17 cellular contexts compared by ENCODE assay signal in the genomic region with DNA sequence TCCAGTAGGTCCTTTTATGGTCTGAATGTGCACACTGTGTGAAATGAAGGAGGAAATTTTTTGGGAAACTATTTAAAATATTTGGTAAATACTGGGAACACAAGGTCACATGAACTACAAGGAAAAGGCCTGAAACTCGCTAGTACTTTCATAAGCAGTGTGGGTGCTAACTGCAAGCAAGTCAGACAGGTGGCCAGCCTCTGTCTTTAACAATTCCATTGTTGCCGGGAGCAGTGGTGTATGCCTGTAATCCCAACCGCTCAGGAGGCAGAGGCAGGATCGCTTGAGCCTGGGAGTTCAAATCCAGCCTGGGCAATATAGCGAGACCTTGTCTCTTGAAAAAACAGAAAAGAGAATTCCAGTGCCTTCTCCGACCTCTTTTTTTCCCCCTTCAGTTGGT. TPM values are rescaled to one million over a fixed set of nuclear protein-coding genes. Genes with fewer than 3 reads are reported as not detected.
DNase-seq lines count a peak whose midpoint lies in the region; ATAC-seq, FAIRE-seq and TF ChIP-seq lines count a peak whose summit lies in the region.
"Had no signal": no experiment of that assay in that cellular context is flagged by ENCODE, and none has a peak within 500 bp of the region (broad histone marks: within the 10 kb centered on the region; RNA-seq: fewer than 3 reads in every experiment).

No MANE protein-coding gene starts in this region.

- H3K79me2 ChIP-seq in endothelial cell of umbilical vein (ENCODE audit: control insufficient read depth, insufficient read depth, low read length): peaks cover 81% of the 10 kb centered on the region

- H4K20me1 ChIP-seq in endothelial cell of umbilical vein (replicated peaks; ENCODE audit: control insufficient read depth, extremely low read depth, insufficient read depth, low read length): no peaks in the 10 kb centered on the region

- no peak overlapping the region for H3K4me3 ChIP-seq in endothelial cell of umbilical vein (replicated peaks in 1 of 3; ENCODE audit: insufficient read depth in 1 of 3, low read depth in 1 of 3, low read length in 3 of 3)
- no peak overlapping the region for H3K4me3 ChIP-seq in muscle layer of duodenum (ENCODE audit: low read depth in 1 of 2, low read length in 2 of 2)
- no peak overlapping the region for H3K4me3 ChIP-seq in uterus

- H3K27ac Mint-ChIP-seq in activated naive CD8-positive, alpha-beta T cell: peak overlapping the region; percentile 69
- no peak overlapping the region for H3K27ac Mint-ChIP-seq in activated naive CD8-positive, alpha-beta T cell treated with anti-CD3 and anti-CD28 coated beads, Interleukin-2, amount 50 U/mL, for 24 hours
- H3K27ac Mint-ChIP-seq: natural killer cell treated with Interleukin-12 subunit alpha and Interleukin-12 subunit beta and Interleukin-15 and Interleukin-18, amount 100 ng/mL, for 72 hours; stimulated activated naive CD8-positive, alpha-beta T cell treated with anti-CD3 and anti-CD28 coated beads, Interleukin-15, amount 100 ng/mL, for 72 hours had no signal

- no peak for DNase-seq in activated naive CD8-positive, alpha-beta T cell treated with anti-CD3 and anti-CD28 coated beads, Interleukin-2, amount 50 U/mL, for 24 hours
- DNase-seq in endothelial cell of umbilical vein (ENCODE audit: low read depth, low spot score) (no peak), uterus (no peak), NOMO-1 treated with dmso at 0.1 percent for 144 hours (lab: John Stamatoyannopoulos, UW; ENCODE audit: unreplicated experiment) (no peak)
- no peak for DNase-seq in activated CD4-positive, alpha-beta T cell treated with anti-CD3 and anti-CD28 coated beads for 4 hours
- DNase-seq: activated CD4-positive, CD25-positive, alpha-beta regulatory T cell treated with anti-CD3 and anti-CD28 coated beads, Interleukin-2, amount 50 U/mL, for 72 hours; aorta; effector memory CD4-positive, alpha-beta T cell; GDM1; stimulated activated naive CD8-positive, alpha-beta T cell treated with anti-CD3 and anti-CD28 coated beads, Interleukin-15, amount 100 ng/mL, for 72 hours had no signal

- TF ChIP-seq CTCF in endothelial cell of umbilical vein (IDR thresholded peaks at IDR 0.05; ENCODE audit: extremely low read depth in 1 of 2, insufficient read depth in 1 of 2, low read depth in 1 of 2, low read length in 2 of 2) (no peak), uterus (IDR thresholded peaks at IDR 0.05) (no peak)

- H3K9me3 ChIP-seq in endothelial cell of umbilical vein (replicated peaks; ENCODE audit: control insufficient read depth, insufficient read depth, low read length): no peaks in the 10 kb centered on the region
- H3K9me3 ChIP-seq in muscle layer of duodenum (ENCODE audit: control insufficient read depth in 1 of 2, low read length in 2 of 2): no peaks in the 10 kb centered on the region
- H3K9me3 ChIP-seq in uterus: no peaks in the 10 kb centered on the region

- BruUV-seq in endothelial cell of umbilical vein (replicated peaks; lab: Mats Ljungman, UMichigan): no TSS peak

- peaks cover 69% of the 10 kb centered on the region for H3K4me1 Mint-ChIP-seq in activated naive CD8-positive, alpha-beta T cell (ENCODE audit: low read depth)
- H3K4me1 Mint-ChIP-seq in activated naive CD8-positive, alpha-beta T cell treated with anti-CD3 and anti-CD28 coated beads, Interleukin-2, amount 50 U/mL, for 24 hours: peaks cover 56% of the 10 kb centered on the region

- TF ChIP-seq POLR2A in endothelial cell of umbilical vein (IDR thresholded peaks at IDR 0.05; ENCODE audit: low read depth, low read length): no peak
- no peak for TF ChIP-seq POLR2A in uterus (IDR thresholded peaks at IDR 0.05)

- no peak overlapping the region for H3K9ac ChIP-seq in endothelial cell of umbilical vein (replicated peaks; ENCODE audit: extremely low read depth, insufficient read depth, low read length)

- intact Hi-C loops in endothelial cell of umbilical vein (cut with micrococcal nuclease): no loop called here
- intact Hi-C loops in uterus (cut with DNase I; ENCODE audit: low total_unique reads): no loop called here

- H2AFZ ChIP-seq in endothelial cell of umbilical vein (ENCODE audit: low read depth, low read length): no peak overlapping the region

- H3K36me3 ChIP-seq in endothelial cell of umbilical vein (ENCODE audit: control insufficient read depth in 2 of 2, extremely low read depth in 1 of 2, insufficient read depth in 2 of 2, low read length in 2 of 2): no peaks in the 10 kb centered on the region
- no peaks in the 10 kb centered on the region for H3K36me3 ChIP-seq in muscle layer of duodenum (ENCODE audit: control insufficient read depth in 1 of 2, insufficient read depth in 2 of 2, low read length in 2 of 2)
- no peaks in the 10 kb centered on the region for H3K36me3 ChIP-seq in uterus

- ATAC-seq in activated naive CD8-positive, alpha-beta T cell treated with anti-CD3 and anti-CD28 coated beads, Interleukin-2, amount 50 U/mL, for 24 hours: no peak
- ATAC-seq in GM18861 (IDR thresholded peaks at IDR 0.05; ENCODE audit: unreplicated experiment): no peak
- ATAC-seq: natural killer cell treated with Interleukin-12 subunit alpha and Interleukin-12 subunit beta and Interleukin-15 and Interleukin-18, amount 100 ng/mL, for 72 hours had no signal

- no peaks in the 10 kb centered on the region for H3K27me3 Mint-ChIP-seq in activated naive CD8-positive, alpha-beta T cell
- H3K27me3 Mint-ChIP-seq in activated naive CD8-positive, alpha-beta T cell treated with anti-CD3 and anti-CD28 coated beads, Interleukin-2, amount 50 U/mL, for 24 hours: no peaks in the 10 kb centered on the region
- H3K27me3 Mint-ChIP-seq: natural killer cell treated with Interleukin-12 subunit alpha and Interleukin-12 subunit beta and Interleukin-15 and Interleukin-18, amount 100 ng/mL, for 72 hours; stimulated activated naive CD8-positive, alpha-beta T cell treated with anti-CD3 and anti-CD28 coated beads, Interleukin-15, amount 100 ng/mL, for 72 hours had no signal

- POLR2A ChIA-PET in endothelial cell of umbilical vein (lab: Charles Lee): no interaction called here

- H3K4me1 ChIP-seq in endothelial cell of umbilical vein (ENCODE audit: control insufficient read depth, extremely low read depth, insufficient read depth, low read length) (peaks cover 54% of the 10 kb centered on the region), muscle layer of duodenum (ENCODE audit: control insufficient read depth in 1 of 2, insufficient read depth in 2 of 2, low read length in 2 of 2) (peaks cover 14 to 28% of the 10 kb centered on the region in 2 donors), uterus (peaks cover 4 to 11% of the 10 kb centered on the region in 2 donors)

- no peaks in the 10 kb centered on the region for H3K9me1 ChIP-seq in endothelial cell of umbilical vein (replicated peaks; ENCODE audit: control insufficient read depth, extremely low read depth, insufficient read depth, low read length)

- H3K4me3 Mint-ChIP-seq in activated naive CD8-positive, alpha-beta T cell: no peak overlapping the region
- no peak overlapping the region for H3K4me3 Mint-ChIP-seq in activated naive CD8-positive, alpha-beta T cell treated with anti-CD3 and anti-CD28 coated beads, Interleukin-2, amount 50 U/mL, for 24 hours
- H3K4me3 Mint-ChIP-seq: natural killer cell treated with Interleukin-12 subunit alpha and Interleukin-12 subunit beta and Interleukin-15 and Interleukin-18, amount 100 ng/mL, for 72 hours; stimulated activated naive CD8-positive, alpha-beta T cell treated with anti-CD3 and anti-CD28 coated beads, Interleukin-15, amount 100 ng/mL, for 72 hours had no signal

- CTCF ChIA-PET in endothelial cell of umbilical vein (lab: Charles Lee): interaction anchor here (1.5 kb wide), 1 partner anchor 17 kb away, joined by 3 read pairs; no protein-coding TSS in a partner anchor

- dilution Hi-C loops in endothelial cell of umbilical vein (cut with MboI; ENCODE audit: extremely low pct_ligation_motif_present, low sequenced_read_pairs): no loop called here

- no peak for FAIRE-seq in endothelial cell of umbilical vein (lab: Jason Lieb, UNC)
- FAIRE-seq: A204.1, GM18507, H54 had no signal

- H3K27ac ChIP-seq in endothelial cell of umbilical vein (ENCODE audit: insufficient read depth, low read depth, low read length) (peak overlapping the region; percentile 49), muscle layer of duodenum (ENCODE audit: low read length) (peak overlapping the region; percentile 48), uterus (peak overlapping the region; percentile 22 to 56)

- no peaks in the 10 kb centered on the region for H3K9me3 Mint-ChIP-seq in activated naive CD8-positive, alpha-beta T cell (ENCODE audit: low read depth)
- H3K9me3 Mint-ChIP-seq in activated naive CD8-positive, alpha-beta T cell treated with anti-CD3 and anti-CD28 coated beads, Interleukin-2, amount 50 U/mL, for 24 hours: no peaks in the 10 kb centered on the region
- H3K9me3 Mint-ChIP-seq: natural killer cell treated with Interleukin-12 subunit alpha and Interleukin-12 subunit beta and Interleukin-15 and Interleukin-18, amount 100 ng/mL, for 72 hours; stimulated activated naive CD8-positive, alpha-beta T cell treated with anti-CD3 and anti-CD28 coated beads, Interleukin-15, amount 100 ng/mL, for 72 hours had no signal

- no peaks in the 10 kb centered on the region for H3K27me3 ChIP-seq in endothelial cell of umbilical vein (ENCODE audit: control insufficient read depth in 2 of 2, insufficient read depth in 2 of 2, low read length in 2 of 2)
- H3K27me3 ChIP-seq in muscle layer of duodenum (ENCODE audit: low read depth, low read length): no peaks in the 10 kb centered on the region
- no peaks in the 10 kb centered on the region for H3K27me3 ChIP-seq in uterus

- no peak overlapping the region for H3K4me2 ChIP-seq in endothelial cell of umbilical vein (ENCODE audit: insufficient read depth, low read length)

- H3K36me3 Mint-ChIP-seq in activated naive CD8-positive, alpha-beta T cell: peaks cover 3% of the 10 kb centered on the region
- no peaks in the 10 kb centered on the region for H3K36me3 Mint-ChIP-seq in activated naive CD8-positive, alpha-beta T cell treated with anti-CD3 and anti-CD28 coated beads, Interleukin-2, amount 50 U/mL, for 24 hours (ENCODE audit: low read depth)
- H3K36me3 Mint-ChIP-seq: natural killer cell treated with Interleukin-12 subunit alpha and Interleukin-12 subunit beta and Interleukin-15 and Interleukin-18, amount 100 ng/mL, for 72 hours had no signal

TF ChIP-seq in endothelial cell of umbilical vein, 7 proteins besides CTCF, POLR2A, EP300 and RAD21 (continues in another document):
- TF ChIP-seq GATA2 (IDR thresholded peaks at IDR 0.05; ENCODE audit: insufficient read depth, insufficient read length, low read depth, low read length): no peak

RNA-seq across cellular contexts. Expression of gene SMURF1, which starts 37.5 kb away (rescaled TPM):
- 22.3 and 22.8 TPM in 2 replicates for total RNA-seq in endothelial cell of umbilical vein
- polyA plus RNA-seq in endothelial cell of umbilical vein: 9.6 and 11.5 TPM in 2 replicates
- polyA plus RNA-seq in endothelial cell of umbilical vein (2011; cell fraction: cytosol; rRNA removed): 10.9 and 12.2 TPM in 2 replicates
- polyA plus RNA-seq in endothelial cell of umbilical vein (2011; cell fraction: nucleus; rRNA removed): 40.7 and 46.5 TPM in 2 replicates
- 15.3 and 16.8 TPM in 2 replicates for polyA plus RNA-seq in endothelial cell of umbilical vein (2012)
- 16.2 and 18.4 TPM in 2 replicates for polyA minus RNA-seq in endothelial cell of umbilical vein
- 6.3 TPM for polyA minus RNA-seq in endothelial cell of umbilical vein (2011; cell fraction: cytosol; rRNA and poly(A)+ RNA removed)
- 26.8 and 32.5 TPM in 2 replicates for polyA minus RNA-seq in endothelial cell of umbilical vein (2011; cell fraction: nucleus; rRNA and poly(A)+ RNA removed)
- total RNA-seq in uterus: 10 to 100 TPM; 14.4 to 39.5 (median 26.2) TPM
